24 cellular contexts compared by ENCODE assay signal in genomic region chr12:78764913-78765312, GRCh38.
"Had no signal": no experiment of that assay in that cellular context is flagged by ENCODE, and none has a peak within 500 bp of the region (broad histone marks: within the 10 kb centered on the region; RNA-seq: fewer than 3 reads in every experiment).

No MANE protein-coding gene starts in this region.

- H3K4me2 ChIP-seq: neural progenitor cell had no signal

- H3K36me3 ChIP-seq: neural progenitor cell, ovary, stomach, thoracic aorta, thyroid gland, tibial nerve, upper lobe of right lung, uterus had no signal

- H3K9ac ChIP-seq: neural progenitor cell, parathyroid adenoma had no signal

- H3K79me2 ChIP-seq: parathyroid adenoma had no signal

- DNase-seq: naive thymus-derived CD4-positive, alpha-beta T cell; natural killer cell; occipital lobe; ovary; posterior cingulate gyrus; psoas muscle; right cardiac atrium; stimulated activated CD4-positive, alpha-beta T cell treated with anti-CD3 and anti-CD28 coated beads, Interleukin-15, amount 100 ng/mL, for 24 hours; stimulated activated CD4-positive, alpha-beta T cell treated with anti-CD3 and anti-CD28 coated beads, Interleukin-2, amount 100 ng/mL, for 24 hours; stimulated activated CD4-positive, alpha-beta T cell treated with anti-CD3 and anti-CD28 coated beads, Interleukin-2, amount 100 ng/mL, for 48 hours; stimulated activated CD4-positive, alpha-beta T cell treated with anti-CD3 and anti-CD28 coated beads, Interleukin-4, amount 100 ng/mL, for 24 hours; stimulated activated naive B cell treated with anti-CD40 and anti-IgM and Interleukin-4, amounts not matched to agents 10 μg/mL and 1 μg/mL and 100 μg/mL, for 72 hours; stimulated activated naive CD4-positive, alpha-beta T cell treated with Interleukin-2 at 50 U/mL for 16 hours; stomach; thyroid gland; upper lobe of right lung; uterus had no signal

- H2AFZ ChIP-seq: neural progenitor cell, parathyroid adenoma had no signal

- ATAC-seq: naive thymus-derived CD4-positive, alpha-beta T cell; natural killer cell; psoas muscle; right cardiac atrium; sciatic nerve; stimulated activated effector memory CD8-positive, alpha-beta T cell treated with anti-CD3 and anti-CD28 coated beads, Interleukin-12 subunit alpha, Interleukin-12 subunit beta, amount 100 ng/mL, for 72 hours; stimulated activated naive B cell treated with anti-CD40 and anti-IgM and Interleukin-4, amounts not matched to agents 10 μg/mL and 1 μg/mL and 100 μg/mL, for 72 hours; upper lobe of right lung had no signal

- H3K4me3 ChIP-seq: neural progenitor cell, ovary, psoas muscle, skin epidermis, stomach, thoracic aorta, thyroid gland, tibial nerve, upper lobe of right lung, uterus had no signal

- H3K27me3 ChIP-seq: neural progenitor cell, ovary, stomach, thyroid gland, tibial nerve, upper lobe of right lung, uterus had no signal

- H3K27ac ChIP-seq: neural progenitor cell, ovary, parathyroid adenoma, psoas muscle, skin epidermis, stomach, thoracic aorta, thyroid gland, tibial nerve, upper lobe of right lung, uterus had no signal

- H3K9me3 ChIP-seq: ovary, psoas muscle, stomach, thoracic aorta, thyroid gland, tibial nerve, upper lobe of right lung, uterus had no signal

- H3K4me1 ChIP-seq: neural progenitor cell, parathyroid adenoma, psoas muscle, stomach, thyroid gland, tibial nerve, upper lobe of right lung, uterus had no signal
